In genomic region chr12:77847665-77848431, GRCh38 we compare ENCODE assay signal across 9 cellular contexts. TPM values are rescaled to one million over a fixed set of nuclear protein-coding genes. Genes with fewer than 3 reads are reported as not detected.
DNase-seq lines count a peak whose midpoint lies in the region; ATAC-seq and TF ChIP-seq lines count a peak whose summit lies in the region.
"Had no signal": no experiment of that assay in that cellular context is flagged by ENCODE, and none has a peak within 500 bp of the region (broad histone marks: within the 10 kb centered on the region; RNA-seq: fewer than 3 reads in every experiment).

No MANE protein-coding gene starts in this region.

- H3K27me3 ChIP-seq in GM06990 (replicated peaks; ENCODE audit: control insufficient read depth, insufficient read depth, low read length) (no peaks in the 10 kb centered on the region), dorsolateral prefrontal cortex (no peaks in the 10 kb centered on the region), vagina (no peaks in the 10 kb centered on the region)

- in situ Hi-C loops in KBM-7 (cut with MboI; ENCODE audit: low pct_unique_long_range_greater_than_20kb, low sequenced_read_pairs), result no loop called here

- intact Hi-C loops in dorsolateral prefrontal cortex (cut with DNase I), result no loop called here
- intact Hi-C loops in vagina (cut with DNase I), result no loop called here

- no peaks in the 10 kb centered on the region for H3K9me3 ChIP-seq in vagina
- H3K9me3 ChIP-seq: HAP-1 had no signal

- H3K4me3 ChIP-seq in GM06990 (replicated peaks; ENCODE audit: low read depth, low read length) (no peak overlapping the region), dorsolateral prefrontal cortex (peak overlapping the region in 3 of 59 donors; percentile 5 to 12 (median 12)), vagina (no peak overlapping the region)
- H3K4me3 ChIP-seq: HAP-1 had no signal

- TF ChIP-seq POLR2A in vagina (IDR thresholded peaks at IDR 0.05), result no peak

- no peak for TF ChIP-seq CTCF in GM06990 (IDR thresholded peaks at IDR 0.05; ENCODE audit: insufficient read depth, low read length, poor library complexity, severe bottlenecking)
- TF ChIP-seq CTCF in dorsolateral prefrontal cortex (IDR thresholded peaks at IDR 0.05 in 54 of 56, conservative IDR thresholded peaks at IDR 0.05 in 2 of 56; ENCODE audit: low read depth in 1 of 56, partially characterized antibody in 56 of 56), result no peak
- no peak for TF ChIP-seq CTCF in vagina (IDR thresholded peaks at IDR 0.05)

- H3K36me3 ChIP-seq in GM06990 (ENCODE audit: control insufficient read depth, insufficient read depth, low read length), result no peaks in the 10 kb centered on the region
- no peaks in the 10 kb centered on the region for H3K36me3 ChIP-seq in vagina
- H3K36me3 ChIP-seq: HAP-1 had no signal

- peaks cover 23% of the 10 kb centered on the region for H3K4me1 ChIP-seq in vagina

- no peak for ATAC-seq in GM21825 (IDR thresholded peaks at IDR 0.05; ENCODE audit: unreplicated experiment)

- H3K27ac ChIP-seq in dorsolateral prefrontal cortex (peak overlapping the region in 47 of 59 donors; percentile 1 to 82 (median 35)), vagina (no peak overlapping the region)

- peak; percentile 27 for DNase-seq in GM06990 (ENCODE audit: extremely low read depth, insufficient read length)
- peak; percentile 62 for DNase-seq in LoVo (ENCODE audit: low spot score)
- no peak for DNase-seq in dorsolateral prefrontal cortex
- DNase-seq in pons (ENCODE audit: low spot score), result peak; percentile 66
- DNase-seq in vagina (ENCODE audit: extremely low spot score in 2 of 2), result no peak
- no peak for DNase-seq in KBM-7
- DNase-seq in activated CD4-positive, alpha-beta T cell treated with anti-CD3 and anti-CD28 coated beads for 4 hours, result no peak

RNA-seq across cellular contexts. Expression of gene NAV3, which starts 17.2 kb away (rescaled TPM):
- total RNA-seq in dorsolateral prefrontal cortex, result 100 to 1,000 TPM in 68 of 120 experiments, 10 to 100 TPM in 52; 62.4 to 146 (median 104) TPM
- 16.2 TPM for total RNA-seq in vagina

Comparison
In these comparisons a context has a peak if more than half of its experiments do, and no peak if none do; other contexts are left out.
1. DNase-seq: peak in GM06990 (single experiment), LoVo (single experiment) and pons (single experiment); none in dorsolateral prefrontal cortex (0 of 10), vagina (0 of 2), KBM-7 (single experiment) and activated CD4-positive, alpha-beta T cell treated with anti-CD3 and anti-CD28 coated beads for 4 hours (0 of 2).